Comparison of ENCODE assay signal across 12 cellular contexts in the genomic region with DNA sequence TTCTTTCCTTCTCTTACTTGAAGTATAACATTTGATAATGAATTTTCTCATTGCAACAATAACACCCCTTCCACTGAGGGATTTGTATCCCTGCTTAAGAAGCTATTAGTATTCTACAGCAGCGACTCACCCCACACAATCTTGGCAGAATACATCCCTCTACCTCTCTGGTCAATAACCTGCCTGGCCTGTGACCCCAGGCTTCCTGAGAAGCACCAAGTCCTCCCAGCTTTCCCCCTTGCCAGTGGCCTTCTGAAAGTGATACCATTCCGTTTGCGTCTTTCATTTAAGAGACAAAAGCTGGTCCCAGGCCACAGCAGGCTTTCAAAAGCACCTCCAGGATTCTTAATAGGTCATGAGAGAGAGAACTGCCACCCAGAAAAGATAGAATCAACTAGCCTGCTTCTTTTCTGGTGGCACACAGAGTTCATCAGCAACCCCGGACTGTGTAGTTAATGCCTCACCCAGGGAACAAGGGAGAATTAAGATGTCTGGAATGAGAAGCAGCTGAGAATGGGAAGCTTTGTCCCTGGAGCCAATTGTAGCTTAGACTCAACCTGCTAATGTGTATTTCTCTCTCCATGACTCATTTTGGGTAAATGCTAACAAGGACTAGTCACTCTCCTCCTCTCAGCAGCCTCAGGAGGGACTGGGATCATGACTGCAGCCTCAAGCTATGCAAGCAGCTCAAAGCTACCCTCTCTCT.
DNase-seq lines count a peak whose midpoint lies in the region; ATAC-seq and TF ChIP-seq lines count a peak whose summit lies in the region.
"Had no signal": no experiment of that assay in that cellular context is flagged by ENCODE, and none has a peak within 500 bp of the region (broad histone marks: within the 10 kb centered on the region; RNA-seq: fewer than 3 reads in every experiment).

No MANE protein-coding gene starts in this region.

- DNase-seq in GOT3 (lab: John Stamatoyannopoulos, UW): peak; percentile 7
- no peak for DNase-seq in SK-N-MC (ENCODE audit: low read depth, low spot score)
- peak; percentile 88 for DNase-seq in fibroblast of pulmonary artery (ENCODE audit: low read depth)
- DNase-seq in retinal pigment epithelial cell (ENCODE audit: low read depth): peak; percentile 98
- DNase-seq in Caco-2: no peak
- DNase-seq in NOMO-1 treated with DMSO at 0.1 percent for 48 hours (lab: John Stamatoyannopoulos, UW; ENCODE audit: unreplicated experiment): no peak
- DNase-seq: activated CD4-positive, alpha-beta T cell treated with anti-CD3 and anti-CD28 coated beads, Interleukin-2, amount 10 ng/mL, durations not matched to agents 24 days and 14 days; cerebellar nuclear complex; NCI-H510A had no signal

- H3K27ac ChIP-seq in SK-N-MC: peak overlapping the region; percentile 48; the same call in 1 of the 2 replicates

- H3K9me3 ChIP-seq in SK-N-MC (ENCODE audit: low read depth, low read length) (no peaks in the 10 kb centered on the region), Caco-2 (no peaks in the 10 kb centered on the region)

- no peaks in the 10 kb centered on the region for H3K4me1 ChIP-seq in Caco-2

- CTCF ChIA-PET in Caco-2 (lab: Charles Lee): no interaction called here

- H3K36me3 Mint-ChIP-seq in Caco-2 (ENCODE audit: insufficient read depth, unreplicated experiment): no peaks in the 10 kb centered on the region
- H3K36me3 Mint-ChIP-seq: type B pancreatic cell had no signal

- H3K27me3 Mint-ChIP-seq in Caco-2 (ENCODE audit: insufficient read depth, unreplicated experiment): peaks cover 3% of the 10 kb centered on the region
- H3K27me3 Mint-ChIP-seq: activated CD4-positive, alpha-beta T cell treated with anti-CD3 and anti-CD28 coated beads, Interleukin-2, amount 10 ng/mL, durations not matched to agents 24 days and 14 days had no signal

- H3K4me3 ChIP-seq in SK-N-MC (no peak overlapping the region), fibroblast of pulmonary artery (replicated peaks; ENCODE audit: low read depth, low read length) (no peak overlapping the region), retinal pigment epithelial cell (ENCODE audit: low read length) (peak overlapping the region; percentile 29), Caco-2 (ENCODE audit: low read depth, low read length) (no peak overlapping the region)

- TF ChIP-seq CTCF in fibroblast of pulmonary artery (IDR thresholded peaks at IDR 0.05; ENCODE audit: low read length, missing control alignments) (no peak), retinal pigment epithelial cell (conservative IDR thresholded peaks at IDR 0.05; ENCODE audit: low read depth, low read length) (no peak), Caco-2 (IDR thresholded peaks at IDR 0.05; ENCODE audit: insufficient read depth in 1 of 2, low read depth in 1 of 2, low read length in 1 of 2, severe bottlenecking in 1 of 2, unreplicated experiment in 1 of 2) (no peak)

- no peaks in the 10 kb centered on the region for H3K9me3 Mint-ChIP-seq in Caco-2 (ENCODE audit: unreplicated experiment)
- H3K9me3 Mint-ChIP-seq: type B pancreatic cell had no signal

- no peak overlapping the region for H3K4me3 Mint-ChIP-seq in Caco-2 (ENCODE audit: unreplicated experiment)
- H3K4me3 Mint-ChIP-seq: activated CD4-positive, alpha-beta T cell treated with anti-CD3 and anti-CD28 coated beads, Interleukin-2, amount 10 ng/mL, durations not matched to agents 24 days and 14 days; type B pancreatic cell had no signal

- BruUV-seq in Caco-2 (replicated peaks; lab: Mats Ljungman, UMichigan): no TSS peak

- H3K36me3 ChIP-seq in SK-N-MC (ENCODE audit: insufficient read depth, low read length) (no peaks in the 10 kb centered on the region), Caco-2 (ENCODE audit: control insufficient read depth, insufficient read depth, low read length) (no peaks in the 10 kb centered on the region)

- intact Hi-C loops in Caco-2 (cut with micrococcal nuclease; ENCODE audit: unreplicated experiment): no loop called here

- H3K4me1 Mint-ChIP-seq in Caco-2 (ENCODE audit: low read depth, unreplicated experiment): no peaks in the 10 kb centered on the region
- H3K4me1 Mint-ChIP-seq: activated CD4-positive, alpha-beta T cell treated with anti-CD3 and anti-CD28 coated beads, Interleukin-2, amount 10 ng/mL, durations not matched to agents 24 days and 14 days had no signal

- no peak for ATAC-seq in GM19351 (IDR thresholded peaks at IDR 0.05; ENCODE audit: unreplicated experiment)
- no peak for ATAC-seq in HG03095 (IDR thresholded peaks at IDR 0.05; ENCODE audit: unreplicated experiment)

- H3K27ac Mint-ChIP-seq in Caco-2 (ENCODE audit: unreplicated experiment): no peak overlapping the region
- H3K27ac Mint-ChIP-seq: activated CD4-positive, alpha-beta T cell treated with anti-CD3 and anti-CD28 coated beads, Interleukin-2, amount 10 ng/mL, durations not matched to agents 24 days and 14 days; type B pancreatic cell had no signal

- no peak overlapping the region for H3K9ac ChIP-seq in SK-N-MC (ENCODE audit: insufficient read length)

- no peaks in the 10 kb centered on the region for H3K27me3 ChIP-seq in Caco-2 (replicated peaks; ENCODE audit: control insufficient read depth, insufficient read depth, low read length)

- POLR2A ChIA-PET in Caco-2 (lab: Charles Lee): no interaction called here

Comparison
In these comparisons a context has a peak if more than half of its experiments do, and no peak if none do; other contexts are left out.
1. DNase-seq: peak in GOT3 (single experiment), fibroblast of pulmonary artery (single experiment) and retinal pigment epithelial cell (single experiment); none in SK-N-MC (single experiment), Caco-2 (0 of 2) and NOMO-1 treated with DMSO at 0.1 percent for 48 hours (single experiment).